24 cellular contexts compared by ENCODE assay signal in the genomic region with DNA sequence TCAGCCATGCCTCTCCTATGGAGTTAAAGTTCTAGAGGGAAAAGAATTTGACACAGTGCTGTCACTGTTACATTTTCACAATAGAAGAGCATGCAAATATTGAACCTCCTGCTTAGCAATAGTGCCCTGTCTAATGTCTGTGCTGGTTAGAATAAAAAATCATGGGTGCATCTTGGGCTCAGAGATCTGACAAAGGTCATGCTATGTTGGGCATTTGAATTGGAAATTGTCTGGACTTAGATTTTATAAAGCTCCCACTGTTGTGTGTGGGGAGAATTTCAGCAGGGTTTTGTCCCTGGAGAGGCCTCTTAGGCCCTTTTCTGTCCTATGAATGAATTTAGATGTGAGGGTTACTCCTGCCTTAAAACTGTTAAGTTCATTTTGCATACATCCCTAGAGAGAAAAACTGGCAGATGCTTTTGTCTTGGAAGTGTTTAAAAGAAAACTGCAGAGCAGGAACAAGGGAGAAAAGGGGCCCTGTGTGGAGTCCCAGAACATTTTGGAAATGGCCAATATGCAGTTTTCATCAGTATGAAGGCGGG. TPM values are rescaled to one million over a fixed set of nuclear protein-coding genes. Genes with fewer than 3 reads are reported as not detected.
DNase-seq lines count a peak whose midpoint lies in the region; ATAC-seq and TF ChIP-seq lines count a peak whose summit lies in the region.
"Had no signal": no experiment of that assay in that cellular context is flagged by ENCODE, and none has a peak within 500 bp of the region (broad histone marks: within the 10 kb centered on the region; RNA-seq: fewer than 3 reads in every experiment).

No MANE protein-coding gene starts in this region.

- H3K9me3 ChIP-seq in endodermal cell (ENCODE audit: control insufficient read depth, low read length) (no peaks in the 10 kb centered on the region), muscle layer of duodenum (ENCODE audit: control insufficient read depth in 1 of 2, low read length in 2 of 2) (no peaks in the 10 kb centered on the region)
- H3K9me3 ChIP-seq: ovary, SJCRH30, suprapubic skin had no signal

- peak overlapping the region; percentile 94 for H3K27ac ChIP-seq in endodermal cell (ENCODE audit: low read depth, low read length)
- peak overlapping the region; percentile 74 for H3K27ac ChIP-seq in muscle layer of duodenum (ENCODE audit: low read length)
- peak overlapping the region; percentile 6 for H3K27ac ChIP-seq in substantia nigra (ENCODE audit: low read depth, low read length, poor library complexity, severe bottlenecking)
- H3K27ac ChIP-seq: ovary, SJCRH30, suprapubic skin had no signal

- H3K27ac Mint-ChIP-seq in HFFc6 = peak overlapping the region; percentile 12; the same call in 1 of the 2 replicates
- no peak overlapping the region for H3K27ac Mint-ChIP-seq in endodermal cell
- H3K27ac Mint-ChIP-seq: CD4-positive, alpha-beta memory T cell; naive B cell had no signal

- H3K27me3 ChIP-seq in endodermal cell (ENCODE audit: control insufficient read depth, insufficient read depth, low read length, poor library complexity, severe bottlenecking) (no peaks in the 10 kb centered on the region), muscle layer of duodenum (ENCODE audit: low read depth, low read length) (no peaks in the 10 kb centered on the region)
- H3K27me3 ChIP-seq: ovary, SJCRH30, suprapubic skin had no signal

- H3K36me3 Mint-ChIP-seq in HFFc6 (ENCODE audit: low read depth) = peaks cover 7% of the 10 kb centered on the region
- H3K36me3 Mint-ChIP-seq in endodermal cell (ENCODE audit: low read depth) = no peaks in the 10 kb centered on the region
- H3K36me3 Mint-ChIP-seq: CD4-positive, alpha-beta memory T cell; naive B cell had no signal

- no peaks in the 10 kb centered on the region for H3K9me3 Mint-ChIP-seq in HFFc6
- H3K9me3 Mint-ChIP-seq in endodermal cell = no peaks in the 10 kb centered on the region
- H3K9me3 Mint-ChIP-seq: activated T-cell treated with anti-CD3 and anti-CD28 coated beads, Interleukin-2, amount 50 U/mL, for 4 hours; naive B cell had no signal

- H3K4me1 ChIP-seq in endodermal cell (ENCODE audit: control insufficient read depth, insufficient read depth, low read length) (no peaks in the 10 kb centered on the region), muscle layer of duodenum (ENCODE audit: control insufficient read depth in 1 of 2, insufficient read depth in 2 of 2, low read length in 2 of 2) (peaks cover 0 to 24% of the 10 kb centered on the region in 2 donors)
- H3K4me1 ChIP-seq: SJCRH30 had no signal

- peaks cover 79% of the 10 kb centered on the region for H3K4me1 Mint-ChIP-seq in HFFc6 (ENCODE audit: low read depth)
- H3K4me1 Mint-ChIP-seq in endodermal cell = peaks cover 4% of the 10 kb centered on the region

- WGBS in endodermal cell (ENCODE audit: insufficient coverage in 1 of 2, insufficient read length in 1 of 2), 2 experiments = 92 to 100% methylated on average over 1 of the region's 1 CpG

- H3K4me3 ChIP-seq in endodermal cell (ENCODE audit: low read length) = no peak overlapping the region
- no peak overlapping the region for H3K4me3 ChIP-seq in muscle layer of duodenum (ENCODE audit: low read depth in 1 of 2, low read length in 2 of 2)
- H3K4me3 ChIP-seq: ovary, SJCRH30, suprapubic skin had no signal

- no peaks in the 10 kb centered on the region; the same call in 1 of the 2 replicates for H3K27me3 Mint-ChIP-seq in HFFc6 (ENCODE audit: insufficient read depth)
- no peaks in the 10 kb centered on the region for H3K27me3 Mint-ChIP-seq in endodermal cell (ENCODE audit: insufficient read depth)
- H3K27me3 Mint-ChIP-seq: CD4-positive, alpha-beta memory T cell; naive B cell had no signal

- H3K4me3 Mint-ChIP-seq in HFFc6 (peak overlapping the region; percentile 76; the same call in 1 of the 2 replicates), endodermal cell (no peak overlapping the region)
- H3K4me3 Mint-ChIP-seq: activated T-cell treated with anti-CD3 and anti-CD28 coated beads, Interleukin-2, amount 50 U/mL, for 4 hours; CD4-positive, alpha-beta memory T cell; naive B cell had no signal

- no peak for DNase-seq in HFFc6
- no peak for DNase-seq in endodermal cell
- peak in 2 of 49 donors; percentile 6 to 31 for DNase-seq in substantia nigra (lab: John Stamatoyannopoulos, UW)
- DNase-seq in NAMALWA (ENCODE audit: low spot score) = no peak
- DNase-seq: activated CD4-positive, alpha-beta T cell treated with anti-CD3 and anti-CD28 coated beads for 4 hours; activated naive CD4-positive, alpha-beta T cell treated with Interleukin-2 at 50 U/mL for 16 hours; activated T-cell treated with anti-CD3 and anti-CD28 coated beads, Interleukin-2, amount 50 U/mL, for 4 hours; CD4-positive, alpha-beta memory T cell; central memory CD4-positive, alpha-beta T cell; dermis blood vessel endothelial cell; Kasumi-1; naive B cell; NCI-H1048; NCI-H2081 treated with DMSO at 0.1 percent for 48 hours; NCI-H446 treated with DMSO at 0.1 percent for 48 hours; ovary; SJCRH30 had no signal

- no peak for ATAC-seq in GM18858 (IDR thresholded peaks at IDR 0.05; ENCODE audit: unreplicated experiment)
- ATAC-seq in activated CD4-positive, CD25-positive, alpha-beta regulatory T cell treated with anti-CD3 and anti-CD28 coated beads, Interleukin-2, amount 50 U/mL, for 24 hours = no peak
- ATAC-seq in HG02938 (IDR thresholded peaks at IDR 0.05; ENCODE audit: unreplicated experiment) = no peak
- ATAC-seq: activated T-cell treated with anti-CD3 and anti-CD28 coated beads, Interleukin-2, amount 50 U/mL, for 4 hours; Panc1; sciatic nerve had no signal

- no peaks in the 10 kb centered on the region for H3K36me3 ChIP-seq in endodermal cell (ENCODE audit: control insufficient read depth, insufficient read depth, low read length)
- H3K36me3 ChIP-seq in muscle layer of duodenum (ENCODE audit: control insufficient read depth in 1 of 2, insufficient read depth in 2 of 2, low read length in 2 of 2) = no peaks in the 10 kb centered on the region
- H3K36me3 ChIP-seq: ovary, SJCRH30, suprapubic skin had no signal

- TF ChIP-seq CTCF in HFFc6 (IDR thresholded peaks at IDR 0.05) = no peak
- TF ChIP-seq CTCF in endodermal cell (conservative IDR thresholded peaks at IDR 0.05) = no peak

- H3K9ac ChIP-seq in endodermal cell (ENCODE audit: extremely low read depth, low read length, poor library complexity, severe bottlenecking) = no peak overlapping the region

RNA-seq across cellular contexts. Expression of gene CDIN1, which starts 20.5 kb away (rescaled TPM):
- total RNA-seq in HFFc6 (2021; fragmentation: NEBNext Ultra II Directional; extraction: Animal tissue kit (Norgen Biotek cat#: 25700)) = 10 to 100 TPM; 19.4 to 24.4 (median 20.4) TPM
- total RNA-seq in endodermal cell = 10 to 100 TPM; 10.8 to 19.7 TPM
- polyA plus RNA-seq in endodermal cell (2013, experiment 1 of 2) = 15.0 TPM
- 14.5 TPM for polyA plus RNA-seq in endodermal cell (2013, experiment 2 of 2)

Comparison
In these comparisons a context has a peak if more than half of its experiments do, and no peak if none do; other contexts are left out.
1. H3K27ac ChIP-seq: peak in every context shown above with its lines; median percentile 94 in endodermal cell; 74 in muscle layer of duodenum; 6 in substantia nigra.